Comparison of ENCODE assay signal across 9 cellular contexts in the genomic region with DNA sequence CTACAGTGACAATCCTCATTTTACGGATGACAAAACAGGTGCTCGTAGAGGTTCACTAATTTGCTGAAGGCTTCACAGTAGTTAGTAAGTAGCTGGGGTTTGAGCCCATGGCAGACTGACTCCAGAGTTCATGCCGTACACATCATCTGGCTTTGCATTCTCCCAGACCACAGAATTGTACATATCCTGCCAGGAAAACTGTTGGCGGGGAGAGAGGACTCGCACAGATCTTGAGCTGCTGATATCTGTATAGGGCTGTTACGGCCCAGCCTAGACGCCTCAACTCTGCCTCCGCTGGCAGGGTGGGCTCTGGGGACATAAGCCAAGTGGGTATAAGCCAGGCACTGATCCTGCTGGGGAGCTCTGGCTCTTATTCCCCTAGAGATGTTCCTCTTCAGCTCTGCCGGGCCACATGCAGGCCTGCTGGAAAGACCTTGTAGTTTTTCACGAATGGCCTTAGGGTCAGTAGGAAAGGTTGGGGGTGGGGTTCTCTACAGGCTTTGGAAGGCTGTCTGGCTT. TPM values are rescaled to one million over a fixed set of nuclear protein-coding genes. Genes with fewer than 3 reads are reported as not detected.
DNase-seq lines count a peak whose midpoint lies in the region; ATAC-seq and TF ChIP-seq lines count a peak whose summit lies in the region.
"Had no signal": no experiment of that assay in that cellular context is flagged by ENCODE, and none has a peak within 500 bp of the region (broad histone marks: within the 10 kb centered on the region; RNA-seq: fewer than 3 reads in every experiment).

No MANE protein-coding gene starts in this region.

- H3K9me3 ChIP-seq in cardiac muscle cell (ENCODE audit: low read depth), result no peaks in the 10 kb centered on the region

- no peak overlapping the region for H3K4me3 Mint-ChIP-seq in activated B cell treated with CpG ODN at 0.5 μM for 24 hours
- H3K4me3 Mint-ChIP-seq in stimulated activated naive CD8-positive, alpha-beta T cell treated with anti-CD3 and anti-CD28 coated beads, Interleukin-15, amount 100 ng/mL, for 72 hours, result no peak overlapping the region
- no peak overlapping the region for H3K4me3 Mint-ChIP-seq in activated CD8-positive, alpha-beta memory T cell treated with anti-CD3 and anti-CD28 coated beads, Interleukin-2, amount 10 ng/mL, durations not matched to agents 7 days and 5 days

- intact Hi-C loops in activated B cell treated with CpG ODN at 0.5 μM for 24 hours (cut with micrococcal nuclease), result no loop called here

- peaks cover 54% of the 10 kb centered on the region for H3K4me1 ChIP-seq in cardiac muscle cell (ENCODE audit: low read depth)

- no peaks in the 10 kb centered on the region for H3K27me3 Mint-ChIP-seq in activated B cell treated with CpG ODN at 0.5 μM for 24 hours
- H3K27me3 Mint-ChIP-seq in stimulated activated naive CD8-positive, alpha-beta T cell treated with anti-CD3 and anti-CD28 coated beads, Interleukin-15, amount 100 ng/mL, for 72 hours, result no peaks in the 10 kb centered on the region
- no peaks in the 10 kb centered on the region for H3K27me3 Mint-ChIP-seq in activated CD8-positive, alpha-beta memory T cell treated with anti-CD3 and anti-CD28 coated beads, Interleukin-2, amount 10 ng/mL, durations not matched to agents 7 days and 5 days

- CTCF ChIA-PET in activated B cell treated with CpG ODN at 0.5 μM for 24 hours (lab: Charles Lee), result no interaction called here
- CTCF ChIA-PET in activated CD8-positive, alpha-beta memory T cell treated with anti-CD3 and anti-CD28 coated beads, Interleukin-2, amount 10 ng/mL, durations not matched to agents 7 days and 5 days (lab: Charles Lee), result no interaction called here

- TF ChIP-seq CTCF in activated B cell treated with CpG ODN at 0.5 μM for 24 hours (IDR thresholded peaks at IDR 0.05) (no peak), cardiac muscle cell (IDR thresholded peaks at IDR 0.05; ENCODE audit: low read depth, low read length) (peak; percentile 27)

- peaks cover 77% of the 10 kb centered on the region for H3K4me1 Mint-ChIP-seq in activated B cell treated with CpG ODN at 0.5 μM for 24 hours
- peaks cover 84% of the 10 kb centered on the region for H3K4me1 Mint-ChIP-seq in stimulated activated naive CD8-positive, alpha-beta T cell treated with anti-CD3 and anti-CD28 coated beads, Interleukin-15, amount 100 ng/mL, for 72 hours
- H3K4me1 Mint-ChIP-seq in activated CD8-positive, alpha-beta memory T cell treated with anti-CD3 and anti-CD28 coated beads, Interleukin-2, amount 10 ng/mL, durations not matched to agents 7 days and 5 days, result peaks cover 55% of the 10 kb centered on the region

- H3K9me3 Mint-ChIP-seq in activated B cell treated with CpG ODN at 0.5 μM for 24 hours, result no peaks in the 10 kb centered on the region
- no peaks in the 10 kb centered on the region for H3K9me3 Mint-ChIP-seq in stimulated activated naive CD8-positive, alpha-beta T cell treated with anti-CD3 and anti-CD28 coated beads, Interleukin-15, amount 100 ng/mL, for 72 hours
- no peaks in the 10 kb centered on the region for H3K9me3 Mint-ChIP-seq in activated CD8-positive, alpha-beta memory T cell treated with anti-CD3 and anti-CD28 coated beads, Interleukin-2, amount 10 ng/mL, durations not matched to agents 7 days and 5 days (ENCODE audit: low read depth)

- no peaks in the 10 kb centered on the region for H3K27me3 ChIP-seq in cardiac muscle cell

- peak overlapping the region; percentile 27 for H3K27ac ChIP-seq in cardiac muscle cell

- H3K27ac Mint-ChIP-seq in activated B cell treated with CpG ODN at 0.5 μM for 24 hours, result peak overlapping the region; percentile 79
- H3K27ac Mint-ChIP-seq in stimulated activated naive CD8-positive, alpha-beta T cell treated with anti-CD3 and anti-CD28 coated beads, Interleukin-15, amount 100 ng/mL, for 72 hours, result peak overlapping the region in 1 of 2 donors; percentile 59
- H3K27ac Mint-ChIP-seq in activated CD8-positive, alpha-beta memory T cell treated with anti-CD3 and anti-CD28 coated beads, Interleukin-2, amount 10 ng/mL, durations not matched to agents 7 days and 5 days, result no peak overlapping the region

- POLR2A ChIA-PET in activated B cell treated with CpG ODN at 0.5 μM for 24 hours (lab: Charles Lee), result no interaction called here

- no peak for ATAC-seq in activated B cell treated with CpG ODN at 0.5 μM for 24 hours (ENCODE audit: low read depth)
- no peak for ATAC-seq in stimulated activated naive CD8-positive, alpha-beta T cell treated with anti-CD3 and anti-CD28 coated beads, Interleukin-15, amount 100 ng/mL, for 72 hours
- no peak for ATAC-seq in activated CD8-positive, alpha-beta memory T cell treated with anti-CD3 and anti-CD28 coated beads, Interleukin-2, amount 10 ng/mL, durations not matched to agents 7 days and 5 days

- H3K4me3 ChIP-seq in cardiac muscle cell, result no peak overlapping the region

- H3K36me3 Mint-ChIP-seq in activated B cell treated with CpG ODN at 0.5 μM for 24 hours (ENCODE audit: low read depth), result peaks cover 14% of the 10 kb centered on the region
- peaks cover 2% of the 10 kb centered on the region for H3K36me3 Mint-ChIP-seq in activated CD8-positive, alpha-beta memory T cell treated with anti-CD3 and anti-CD28 coated beads, Interleukin-2, amount 10 ng/mL, durations not matched to agents 7 days and 5 days

- H3K36me3 ChIP-seq in cardiac muscle cell, result no peaks in the 10 kb centered on the region

- DNase-seq in DMS 273 treated with DMSO at 0.1 percent for 48 hours (lab: John Stamatoyannopoulos, UW) (peak; percentile 32), activated B cell treated with CpG ODN at 0.5 μM for 24 hours (no peak), cardiac muscle cell (ENCODE audit: low read depth in 1 of 2, low spot score in 1 of 2) (peak; percentile 11 to 92), renal cortical epithelial cell (ENCODE audit: low read depth) (peak; percentile 78), NCI-H2107 treated with DMSO at 0.1 percent for 48 hours (lab: John Stamatoyannopoulos, UW; ENCODE audit: unreplicated experiment) (no peak), MV-4-11 (lab: John Stamatoyannopoulos, UW) (no peak)
- DNase-seq in stimulated activated naive CD8-positive, alpha-beta T cell treated with anti-CD3 and anti-CD28 coated beads, Interleukin-15, amount 100 ng/mL, for 72 hours, result no peak
- DNase-seq in activated CD8-positive, alpha-beta memory T cell treated with anti-CD3 and anti-CD28 coated beads, Interleukin-2, amount 10 ng/mL, durations not matched to agents 7 days and 5 days, result no peak
- DNase-seq: NCI-H2227 treated with DMSO at 0.1 percent for 48 hours had no signal

RNA-seq across cellular contexts. Expression of a gene that starts 16.3 kb away (rescaled TPM):
- 205 and 231 TPM in 2 replicates for total RNA-seq in activated B cell treated with CpG ODN at 0.5 μM for 24 hours
- 70.6 and 97.8 TPM in 2 replicates for total RNA-seq in cardiac muscle cell
- 40.7 and 57.6 TPM in 2 replicates for polyA plus RNA-seq in cardiac muscle cell
- total RNA-seq in renal cortical epithelial cell, result 33.2 and 96.5 TPM in 2 replicates
- total RNA-seq in activated CD8-positive, alpha-beta memory T cell treated with anti-CD3 and anti-CD28 coated beads, Interleukin-2, amount 10 ng/mL, durations not matched to agents 7 days and 5 days, result 100 to 1,000 TPM; 212 to 238 TPM

Comparison
In these comparisons a context has a peak if more than half of its experiments do, and no peak if none do; other contexts are left out.
1. DNase-seq: peak in DMS 273 treated with DMSO at 0.1 percent for 48 hours (single experiment), cardiac muscle cell (2 of 2) and renal cortical epithelial cell (single experiment); none in activated B cell treated with CpG ODN at 0.5 μM for 24 hours (single experiment), NCI-H2107 treated with DMSO at 0.1 percent for 48 hours (single experiment), stimulated activated naive CD8-positive, alpha-beta T cell treated with anti-CD3 and anti-CD28 coated beads, Interleukin-15, amount 100 ng/mL, for 72 hours (0 of 2), MV-4-11 (single experiment) and activated CD8-positive, alpha-beta memory T cell treated with anti-CD3 and anti-CD28 coated beads, Interleukin-2, amount 10 ng/mL, durations not matched to agents 7 days and 5 days (single experiment).